ENCODE assay signal across 15 cellular contexts in genomic region chr13:110320645-110321044, GRCh38. TPM values are rescaled to one million over a fixed set of nuclear protein-coding genes. Genes with fewer than 3 reads are reported as not detected.
DNase-seq lines count a peak whose midpoint lies in the region; ATAC-seq and TF ChIP-seq lines count a peak whose summit lies in the region.
"Had no signal": no experiment of that assay in that cellular context is flagged by ENCODE, and none has a peak within 500 bp of the region (broad histone marks: within the 10 kb centered on the region; RNA-seq: fewer than 3 reads in every experiment).

No MANE protein-coding gene starts in this region.

- no peak overlapping the region for H2BK5ac ChIP-seq in mesenchymal stem cell (ENCODE audit: low read depth, low read length, poor library complexity, severe bottlenecking)

- H3K9me2 ChIP-seq in Loucy (replicated peaks; ENCODE audit: low read depth, low read length): no peaks in the 10 kb centered on the region

- TF ChIP-seq POLR2A in breast epithelium (IDR thresholded peaks at IDR 0.05): no peak

- H2AK5ac ChIP-seq in mesenchymal stem cell (ENCODE audit: low read length, severe bottlenecking): no peak overlapping the region

- H3K27ac ChIP-seq in breast epithelium (peak overlapping the region; percentile 4 to 83), mesenchymal stem cell (ENCODE audit: low read length, poor library complexity, severe bottlenecking) (peak overlapping the region; percentile 54), subcutaneous abdominal adipose tissue (ENCODE audit: low read depth, low read length) (peak overlapping the region; percentile 90), aorta (ENCODE audit: low read depth in 1 of 2, low read length in 2 of 2) (no peak overlapping the region)

- H3K4me2 ChIP-seq in Loucy (ENCODE audit: low read depth, low read length, poor library complexity, severe bottlenecking): peak overlapping the region; percentile 65
- H3K4me2 ChIP-seq in mesenchymal stem cell (ENCODE audit: low read length, poor library complexity, severe bottlenecking): no peak overlapping the region

- H3K14ac ChIP-seq in mesenchymal stem cell (ENCODE audit: low read length in 2 of 2): no peak overlapping the region

- no peak for DNase-seq in breast epithelium (ENCODE audit: low spot score in 2 of 2)
- no peak for DNase-seq in mesenchymal stem cell
- no peak for DNase-seq in aorta
- no peak for DNase-seq in NCI-H345 (lab: John Stamatoyannopoulos, UW)
- no peak for DNase-seq in superior temporal gyrus (ENCODE audit: extremely low spot score)
- DNase-seq: activated T-cell treated with anti-CD3 and anti-CD28 coated beads, Interleukin-2, amount 50 U/mL, for 24 hours; naive thymus-derived CD8-positive, alpha-beta T cell; NCI-H1092 treated with DMSO at 0.1 percent for 48 hours; NCI-H2171; NK-92 treated with Interleukin-12 subunit alpha and Interleukin-12 subunit beta, amount 100 ng/mL, for 24 hours; stimulated activated CD4-positive, alpha-beta T cell treated with anti-CD3 and anti-CD28 coated beads, Interleukin-2, amount 100 ng/mL, for 48 hours had no signal

- H2BK12ac ChIP-seq in mesenchymal stem cell (ENCODE audit: low read length in 2 of 2): no peak overlapping the region

- no peaks in the 10 kb centered on the region for H3F3A ChIP-seq in Loucy (ENCODE audit: low read depth)

- no peaks in the 10 kb centered on the region for H3K79me2 ChIP-seq in Loucy (ENCODE audit: insufficient read depth, low read length)

- H3K4me3 ChIP-seq in Loucy (ENCODE audit: low read length, poor library complexity, severe bottlenecking): peak overlapping the region; percentile 46
- H3K4me3 ChIP-seq in breast epithelium: peak overlapping the region in 1 of 3 donors; percentile 23
- no peak overlapping the region for H3K4me3 ChIP-seq in mesenchymal stem cell (ENCODE audit: insufficient read depth in 1 of 2, low read depth in 1 of 2, low read length in 2 of 2)
- no peak overlapping the region for H3K4me3 ChIP-seq in subcutaneous abdominal adipose tissue (ENCODE audit: low read depth in 1 of 5, low read length in 5 of 5)
- H3K4me3 ChIP-seq in aorta (ENCODE audit: low read length in 2 of 2): no peak overlapping the region
- H3K4me3 ChIP-seq: HAP-1 had no signal

- H2AFZ ChIP-seq in Loucy (ENCODE audit: low read length) (no peak overlapping the region), mesenchymal stem cell (ENCODE audit: low read depth, low read length) (no peak overlapping the region)

- no CpG with 5 or more reads among the region's 2 CpGs for WGBS in mesenchymal stem cell
- 18 to 21% methylated on average over 2 of the region's 2 CpGs for WGBS in aorta, 2 donors

- H3K79me1 ChIP-seq in mesenchymal stem cell (replicated peaks; ENCODE audit: low read length, poor library complexity, severe bottlenecking): peaks cover 4% of the 10 kb centered on the region

- H2BK15ac ChIP-seq in mesenchymal stem cell (ENCODE audit: low read depth, poor library complexity, severe bottlenecking): no peak overlapping the region

- H3K23ac ChIP-seq in mesenchymal stem cell (ENCODE audit: low read length in 2 of 2): no peak overlapping the region

- no peak overlapping the region for H4K91ac ChIP-seq in mesenchymal stem cell (ENCODE audit: low read length)

- H4K20me1 ChIP-seq in Loucy (ENCODE audit: insufficient read depth, low read length, poor library complexity, severe bottlenecking): no peaks in the 10 kb centered on the region

- intact Hi-C loops in breast epithelium (cut with DNase I; ENCODE audit: low total_unique reads): no loop called here
- intact Hi-C loops in aorta (cut with DNase I): no loop called here

- H3K9ac ChIP-seq in Loucy (ENCODE audit: low read depth, low read length, poor library complexity, severe bottlenecking): no peak overlapping the region
- H3K9ac ChIP-seq in mesenchymal stem cell (ENCODE audit: low read length): no peak overlapping the region
- peak overlapping the region in 1 of 5 donors; percentile 32 for H3K9ac ChIP-seq in subcutaneous abdominal adipose tissue (ENCODE audit: low read length in 5 of 5)

- H2BK120ac ChIP-seq in mesenchymal stem cell (ENCODE audit: low read depth, low read length): no peak overlapping the region

- H3K4me1 ChIP-seq in Loucy (ENCODE audit: insufficient read depth, low read length, poor library complexity, severe bottlenecking): peaks cover 14% of the 10 kb centered on the region
- H3K4me1 ChIP-seq in breast epithelium: no peaks in the 10 kb centered on the region
- peaks cover 41% of the 10 kb centered on the region for H3K4me1 ChIP-seq in mesenchymal stem cell (ENCODE audit: control insufficient read depth, insufficient read depth, low read depth, low read length)
- H3K4me1 ChIP-seq in subcutaneous abdominal adipose tissue (ENCODE audit: control insufficient read depth in 5 of 5, insufficient read depth in 5 of 5, low read length in 5 of 5): peaks cover 15 to 99% (median 70%) of the 10 kb centered on the region in 5 donors
- H3K4me1 ChIP-seq in aorta (ENCODE audit: control insufficient read depth in 1 of 2, insufficient read depth in 2 of 2, low read length in 2 of 2): peaks cover 7 to 8% of the 10 kb centered on the region in 2 donors
- H3K4me1 ChIP-seq: HAP-1 had no signal

- no peak for ATAC-seq in aorta (ENCODE audit: low FRiP score)
- ATAC-seq: naive thymus-derived CD8-positive, alpha-beta T cell had no signal

- no peaks in the 10 kb centered on the region for H3K9me3 ChIP-seq in Loucy (ENCODE audit: insufficient read depth, low read depth, low read length)
- H3K9me3 ChIP-seq in breast epithelium: no peaks in the 10 kb centered on the region
- H3K9me3 ChIP-seq in mesenchymal stem cell (ENCODE audit: control insufficient read depth, low read length): no peaks in the 10 kb centered on the region
- no peaks in the 10 kb centered on the region for H3K9me3 ChIP-seq in subcutaneous abdominal adipose tissue (ENCODE audit: control insufficient read depth in 5 of 5, low read length in 5 of 5)
- no peaks in the 10 kb centered on the region for H3K9me3 ChIP-seq in aorta (ENCODE audit: control insufficient read depth, low read length)
- H3K9me3 ChIP-seq: HAP-1 had no signal

- H3K36me3 ChIP-seq in Loucy (ENCODE audit: insufficient read depth, low read length): no peaks in the 10 kb centered on the region
- no peaks in the 10 kb centered on the region for H3K36me3 ChIP-seq in breast epithelium
- H3K36me3 ChIP-seq in mesenchymal stem cell (ENCODE audit: control insufficient read depth in 1 of 2, insufficient read depth in 2 of 2, low read depth in 1 of 2, low read length in 2 of 2): peaks cover 6 to 45% of the 10 kb centered on the region in 2 experiments
- H3K36me3 ChIP-seq in subcutaneous abdominal adipose tissue (ENCODE audit: control insufficient read depth in 5 of 5, insufficient read depth in 5 of 5, low read length in 5 of 5): peaks cover 0 to 25% (median 21%) of the 10 kb centered on the region in 5 donors
- no peaks in the 10 kb centered on the region for H3K36me3 ChIP-seq in aorta (ENCODE audit: control insufficient read depth in 1 of 2, insufficient read depth in 2 of 2, low read length in 1 of 2)
- H3K36me3 ChIP-seq: HAP-1 had no signal

- no peak overlapping the region for H3K18ac ChIP-seq in mesenchymal stem cell (ENCODE audit: low read depth in 1 of 2, low read length in 2 of 2)

- H3K27me3 ChIP-seq in Loucy (ENCODE audit: insufficient read depth, low read length, poor library complexity, severe bottlenecking) (no peaks in the 10 kb centered on the region), breast epithelium (no peaks in the 10 kb centered on the region), mesenchymal stem cell (ENCODE audit: control insufficient read depth in 1 of 2, insufficient read depth in 1 of 2, low read length in 2 of 2) (no peaks in the 10 kb centered on the region), subcutaneous abdominal adipose tissue (ENCODE audit: control insufficient read depth in 5 of 5, insufficient read depth in 4 of 5, low read length in 5 of 5) (no peaks in the 10 kb centered on the region), aorta (ENCODE audit: control insufficient read depth in 1 of 2, insufficient read depth in 2 of 2, low read length in 1 of 2) (no peaks in the 10 kb centered on the region)

- no peak overlapping the region for H3K4ac ChIP-seq in mesenchymal stem cell (ENCODE audit: low read depth in 1 of 2, low read length in 2 of 2)

- no peak overlapping the region for H4K8ac ChIP-seq in mesenchymal stem cell (ENCODE audit: low read length)

- TF ChIP-seq CTCF in Loucy (conservative IDR thresholded peaks at IDR 0.05; ENCODE audit: low read length) (no peak), breast epithelium (IDR thresholded peaks at IDR 0.05) (no peak)

RNA-seq across cellular contexts. Expression of gene COL4A2, which starts 13.6 kb away (rescaled TPM):
- total RNA-seq in breast epithelium (100 to 1,000 TPM; 107 to 841 (median 307) TPM), aorta (1,000 to 10,000 TPM in 1 of 2 donors, 100 to 1,000 TPM in 1; 693 to 1,110 TPM)
- polyA plus RNA-seq in mesenchymal stem cell (2013, experiment 1 of 2): 2,099 TPM
- 2,053 TPM for polyA plus RNA-seq in mesenchymal stem cell (2013, experiment 2 of 2)
- 100 to 1,000 TPM; 117 to 670 TPM for polyA plus RNA-seq in aorta
- total RNA-seq: naive thymus-derived CD8-positive, alpha-beta T cell had no signal
- polyA plus RNA-seq: CD14-positive monocyte; naive thymus-derived CD8-positive, alpha-beta T cell had no signal

RNA-seq across cellular contexts. Expression of gene COL4A1, which starts 13.7 kb away (rescaled TPM):
- 1,000 to 10,000 TPM in 1 of 3 donors, 100 to 1,000 TPM in 2; 118 to 1,008 (median 370) TPM for total RNA-seq in breast epithelium
- 2,271 TPM for polyA plus RNA-seq in mesenchymal stem cell (2013, experiment 1 of 2)
- polyA plus RNA-seq in mesenchymal stem cell (2013, experiment 2 of 2): 2,270 TPM
- total RNA-seq in aorta: 100 to 1,000 TPM; 564 to 910 TPM
- 100 to 1,000 TPM in 1 of 2 donors, 10 to 100 TPM in 1; 73.3 to 379 TPM for polyA plus RNA-seq in aorta
- total RNA-seq: naive thymus-derived CD8-positive, alpha-beta T cell had no signal
- polyA plus RNA-seq: naive thymus-derived CD8-positive, alpha-beta T cell had no signal

Comparison
In these comparisons a context has a peak if more than half of its experiments do, and no peak if none do; other contexts are left out.
1. H3K27ac ChIP-seq: peak in breast epithelium (2 of 2), mesenchymal stem cell (single experiment) and subcutaneous abdominal adipose tissue (single experiment); none in aorta (0 of 2).